In the genomic region with DNA sequence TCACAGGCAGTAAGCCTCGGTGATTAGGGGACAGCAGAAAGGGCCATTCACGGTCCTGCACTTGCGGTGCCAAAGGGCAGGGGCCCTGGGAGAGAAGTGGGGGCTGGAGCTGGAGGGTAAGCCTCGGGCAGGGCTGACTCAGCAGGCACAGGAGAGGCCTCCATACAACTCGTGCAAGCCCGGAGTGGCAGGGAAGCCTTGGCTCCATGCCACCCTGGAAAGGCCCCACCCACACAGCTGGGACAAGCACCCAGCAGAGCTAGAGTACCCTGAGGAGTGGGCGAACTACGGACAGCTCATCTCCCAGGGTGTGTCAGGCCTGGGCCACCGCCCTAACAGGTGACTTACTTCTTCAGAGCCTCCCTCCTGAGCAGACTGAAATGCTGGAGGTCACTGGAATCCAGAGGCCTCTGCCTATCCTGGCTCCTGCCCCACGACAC, we compare ENCODE assay signal across 1 cellular context.
TF ChIP-seq lines count a peak whose summit lies in the region.

No MANE protein-coding gene starts in this region.

TF ChIP-seq in HepG2, 621 proteins besides CTCF, POLR2A, EP300 and RAD21 (continued from another document and continues in another):
- TF ChIP-seq, protein P1, sequence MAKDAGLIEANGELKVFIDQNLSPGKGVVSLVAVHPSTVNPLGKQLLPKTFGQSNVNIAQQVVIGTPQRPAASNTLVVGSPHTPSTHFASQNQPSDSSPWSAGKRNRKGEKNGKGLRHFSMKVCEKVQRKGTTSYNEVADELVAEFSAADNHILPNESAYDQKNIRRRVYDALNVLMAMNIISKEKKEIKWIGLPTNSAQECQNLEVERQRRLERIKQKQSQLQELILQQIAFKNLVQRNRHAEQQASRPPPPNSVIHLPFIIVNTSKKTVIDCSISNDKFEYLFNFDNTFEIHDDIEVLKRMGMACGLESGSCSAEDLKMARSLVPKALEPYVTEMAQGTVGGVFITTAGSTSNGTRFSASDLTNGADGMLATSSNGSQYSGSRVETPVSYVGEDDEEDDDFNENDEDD (CRISPR knock-in tag; IDR thresholded peaks at IDR 0.05; ENCODE audit: borderline replicate concordance) = no peak
- no peak for TF ChIP-seq DRAP1 (CRISPR knock-in tag; IDR thresholded peaks at IDR 0.05)
- no peak for TF ChIP-seq CEBPG (CRISPR knock-in tag; IDR thresholded peaks at IDR 0.05)
- no peak for TF ChIP-seq FOXA3 (CRISPR knock-in tag; IDR thresholded peaks at IDR 0.05)
- no peak for TF ChIP-seq PHB2 (IDR thresholded peaks at IDR 0.05; ENCODE audit: partially characterized antibody)
- no peak for TF ChIP-seq ELF4 (CRISPR knock-in tag; IDR thresholded peaks at IDR 0.05; ENCODE audit: borderline replicate concordance)
- TF ChIP-seq, protein P2, sequence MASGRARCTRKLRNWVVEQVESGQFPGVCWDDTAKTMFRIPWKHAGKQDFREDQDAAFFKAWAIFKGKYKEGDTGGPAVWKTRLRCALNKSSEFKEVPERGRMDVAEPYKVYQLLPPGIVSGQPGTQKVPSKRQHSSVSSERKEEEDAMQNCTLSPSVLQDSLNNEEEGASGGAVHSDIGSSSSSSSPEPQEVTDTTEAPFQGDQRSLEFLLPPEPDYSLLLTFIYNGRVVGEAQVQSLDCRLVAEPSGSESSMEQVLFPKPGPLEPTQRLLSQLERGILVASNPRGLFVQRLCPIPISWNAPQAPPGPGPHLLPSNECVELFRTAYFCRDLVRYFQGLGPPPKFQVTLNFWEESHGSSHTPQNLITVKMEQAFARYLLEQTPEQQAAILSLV (CRISPR knock-in tag; IDR thresholded peaks at IDR 0.05; ENCODE audit: borderline replicate concordance) = no peak
- TF ChIP-seq ZSCAN9 (CRISPR knock-in tag; IDR thresholded peaks at IDR 0.05; ENCODE audit: borderline replicate concordance) = no peak
- TF ChIP-seq, protein P3, sequence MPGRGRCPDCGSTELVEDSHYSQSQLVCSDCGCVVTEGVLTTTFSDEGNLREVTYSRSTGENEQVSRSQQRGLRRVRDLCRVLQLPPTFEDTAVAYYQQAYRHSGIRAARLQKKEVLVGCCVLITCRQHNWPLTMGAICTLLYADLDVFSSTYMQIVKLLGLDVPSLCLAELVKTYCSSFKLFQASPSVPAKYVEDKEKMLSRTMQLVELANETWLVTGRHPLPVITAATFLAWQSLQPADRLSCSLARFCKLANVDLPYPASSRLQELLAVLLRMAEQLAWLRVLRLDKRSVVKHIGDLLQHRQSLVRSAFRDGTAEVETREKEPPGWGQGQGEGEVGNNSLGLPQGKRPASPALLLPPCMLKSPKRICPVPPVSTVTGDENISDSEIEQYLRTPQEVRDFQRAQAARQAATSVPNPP (CRISPR knock-in tag; IDR thresholded peaks at IDR 0.05) = no peak
- TF ChIP-seq ZNF83 (CRISPR knock-in tag; IDR thresholded peaks at IDR 0.05; ENCODE audit: borderline replicate concordance) = no peak
- TF ChIP-seq CHD2 (IDR thresholded peaks at IDR 0.05; ENCODE audit: low read depth, low read length) = no peak
- TF ChIP-seq PATZ1 (CRISPR knock-in tag; IDR thresholded peaks at IDR 0.05) = peak; percentile 74
- no peak for TF ChIP-seq ZBTB20 (CRISPR knock-in tag; IDR thresholded peaks at IDR 0.05; ENCODE audit: borderline replicate concordance, low read depth)
- no peak for TF ChIP-seq CC2D1A (CRISPR knock-in tag; IDR thresholded peaks at IDR 0.05)
- no peak for TF ChIP-seq ATAD3A (CRISPR knock-in tag; IDR thresholded peaks at IDR 0.05)
- TF ChIP-seq AGO1 (IDR thresholded peaks at IDR 0.05; ENCODE audit: low read depth, low read length, poor library complexity, severe bottlenecking) = peak; percentile 29
- TF ChIP-seq TBL1XR1 (IDR thresholded peaks at IDR 0.05; ENCODE audit: borderline replicate concordance, low read length, partially characterized antibody) = no peak
- TF ChIP-seq ZNF773 (CRISPR knock-in tag; IDR thresholded peaks at IDR 0.05; ENCODE audit: borderline replicate concordance) = no peak
- TF ChIP-seq ELK4 (CRISPR knock-in tag; IDR thresholded peaks at IDR 0.05; ENCODE audit: borderline replicate concordance) = no peak
- no peak for TF ChIP-seq EHMT2 (IDR thresholded peaks at IDR 0.05; ENCODE audit: borderline replicate concordance, low read depth, low read length)
- no peak for TF ChIP-seq NFKB2 (CRISPR knock-in tag; IDR thresholded peaks at IDR 0.05; ENCODE audit: borderline replicate concordance)
- no peak for TF ChIP-seq ZNF350 (CRISPR knock-in tag; IDR thresholded peaks at IDR 0.05; ENCODE audit: borderline replicate concordance, low read depth)
- TF ChIP-seq ZNF263 (CRISPR knock-in tag; IDR thresholded peaks at IDR 0.05) = no peak
- no peak for TF ChIP-seq GPN1 (CRISPR knock-in tag; IDR thresholded peaks at IDR 0.05; ENCODE audit: borderline replicate concordance)
- TF ChIP-seq, protein P4, sequence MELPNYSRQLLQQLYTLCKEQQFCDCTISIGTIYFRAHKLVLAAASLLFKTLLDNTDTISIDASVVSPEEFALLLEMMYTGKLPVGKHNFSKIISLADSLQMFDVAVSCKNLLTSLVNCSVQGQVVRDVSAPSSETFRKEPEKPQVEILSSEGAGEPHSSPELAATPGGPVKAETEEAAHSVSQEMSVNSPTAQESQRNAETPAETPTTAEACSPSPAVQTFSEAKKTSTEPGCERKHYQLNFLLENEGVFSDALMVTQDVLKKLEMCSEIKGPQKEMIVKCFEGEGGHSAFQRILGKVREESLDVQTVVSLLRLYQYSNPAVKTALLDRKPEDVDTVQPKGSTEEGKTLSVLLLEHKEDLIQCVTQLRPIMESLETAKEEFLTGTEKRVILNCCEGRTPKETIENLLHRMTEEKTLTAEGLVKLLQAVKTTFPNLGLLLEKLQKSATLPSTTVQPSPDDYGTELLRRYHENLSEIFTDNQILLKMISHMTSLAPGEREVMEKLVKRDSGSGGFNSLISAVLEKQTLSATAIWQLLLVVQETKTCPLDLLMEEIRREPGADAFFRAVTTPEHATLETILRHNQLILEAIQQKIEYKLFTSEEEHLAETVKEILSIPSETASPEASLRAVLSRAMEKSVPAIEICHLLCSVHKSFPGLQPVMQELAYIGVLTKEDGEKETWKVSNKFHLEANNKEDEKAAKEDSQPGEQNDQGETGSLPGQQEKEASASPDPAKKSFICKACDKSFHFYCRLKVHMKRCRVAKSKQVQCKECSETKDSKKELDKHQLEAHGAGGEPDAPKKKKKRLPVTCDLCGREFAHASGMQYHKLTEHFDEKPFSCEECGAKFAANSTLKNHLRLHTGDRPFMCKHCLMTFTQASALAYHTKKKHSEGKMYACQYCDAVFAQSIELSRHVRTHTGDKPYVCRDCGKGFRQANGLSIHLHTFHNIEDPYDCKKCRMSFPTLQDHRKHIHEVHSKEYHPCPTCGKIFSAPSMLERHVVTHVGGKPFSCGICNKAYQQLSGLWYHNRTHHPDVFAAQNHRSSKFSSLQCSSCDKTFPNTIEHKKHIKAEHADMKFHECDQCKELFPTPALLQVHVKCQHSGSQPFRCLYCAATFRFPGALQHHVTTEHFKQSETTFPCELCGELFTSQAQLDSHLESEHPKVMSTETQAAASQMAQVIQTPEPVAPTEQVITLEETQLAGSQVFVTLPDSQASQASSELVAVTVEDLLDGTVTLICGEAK (IDR thresholded peaks at IDR 0.05) = no peak
- TF ChIP-seq, protein P4 (CRISPR knock-in tag; IDR thresholded peaks at IDR 0.05) = 0 out of 2 replicates have a peak, but pooled peaks have one; percentile 1
- TF ChIP-seq CBX1 (IDR thresholded peaks at IDR 0.05; ENCODE audit: low read depth) = no peak
- TF ChIP-seq HOXA9 (CRISPR knock-in tag; IDR thresholded peaks at IDR 0.05; ENCODE audit: borderline replicate concordance) = no peak
- no peak for TF ChIP-seq KLF12 (CRISPR knock-in tag; IDR thresholded peaks at IDR 0.05; ENCODE audit: borderline replicate concordance)
- TF ChIP-seq FOSL2 (CRISPR knock-in tag; IDR thresholded peaks at IDR 0.05) = peak; percentile 67
- peak; percentile 56; the same call in 1 of the 2 replicates for TF ChIP-seq MAFF (IDR thresholded peaks at IDR 0.05; ENCODE audit: low read depth, low read length)
- TF ChIP-seq HNF4A (CRISPR knock-in tag; IDR thresholded peaks at IDR 0.05) = peak; percentile 44
- TF ChIP-seq ZNF24 (IDR thresholded peaks at IDR 0.05) = no peak
- TF ChIP-seq PAXIP1 (CRISPR knock-in tag; conservative IDR thresholded peaks at IDR 0.05) = peak; percentile 59
- no peak for TF ChIP-seq NONO (IDR thresholded peaks at IDR 0.05)
- TF ChIP-seq NONO (CRISPR knock-in tag; conservative IDR thresholded peaks at IDR 0.05) = no peak
- no peak for TF ChIP-seq ATF7-NPFF (CRISPR knock-in tag; IDR thresholded peaks at IDR 0.05; ENCODE audit: low read depth)
- no peak for TF ChIP-seq ZNF207 (IDR thresholded peaks at IDR 0.05; ENCODE audit: borderline replicate concordance)
- no peak for TF ChIP-seq NR1H2 (CRISPR knock-in tag; IDR thresholded peaks at IDR 0.05; ENCODE audit: borderline replicate concordance, low read depth)
- peak; percentile 81 for TF ChIP-seq ZFX (CRISPR knock-in tag; IDR thresholded peaks at IDR 0.05; ENCODE audit: low read depth)
- no peak for TF ChIP-seq DPF2 (CRISPR knock-in tag; IDR thresholded peaks at IDR 0.05; ENCODE audit: borderline replicate concordance, low read depth)
- TF ChIP-seq KAT2B (IDR thresholded peaks at IDR 0.05; ENCODE audit: borderline replicate concordance, low read depth, low read length) = no peak
- TF ChIP-seq SALL1 (CRISPR knock-in tag; IDR thresholded peaks at IDR 0.05) = no peak
- no peak for TF ChIP-seq ZNF510 (CRISPR knock-in tag; IDR thresholded peaks at IDR 0.05; ENCODE audit: low read depth)
